8 cellular contexts compared by ENCODE assay signal in genomic region chr1:160098852-160099647, GRCh38. TPM values are rescaled to one million over a fixed set of nuclear protein-coding genes. Genes with fewer than 3 reads are reported as not detected.
A peak's percentile ranks its signal among the peaks of the same experiment; 100 is the strongest.
DNase-seq lines count a peak whose midpoint lies in the region; ATAC-seq and TF ChIP-seq lines count a peak whose summit lies in the region.

No MANE protein-coding gene starts in this region.

- peak; percentile 83 for ATAC-seq in HG03432 (IDR thresholded peaks at IDR 0.05; ENCODE audit: unreplicated experiment)

- intact Hi-C loops in colonic mucosa (cut with DNase I): no loop called here

- H3K9ac ChIP-seq in colonic mucosa (ENCODE audit: low read depth in 2 of 2, low read length in 2 of 2): peak overlapping the region; percentile 66 to 83

- peaks cover 13% of the 10 kb centered on the region for H3K4me1 ChIP-seq in colonic mucosa

- peak overlapping the region; percentile 81 for H3K27ac ChIP-seq in colonic mucosa

- TF ChIP-seq CTCF in colonic mucosa (IDR thresholded peaks at IDR 0.05): no peak

- no peaks in the 10 kb centered on the region for H3K36me3 ChIP-seq in colonic mucosa

- no peaks in the 10 kb centered on the region for H3K9me3 ChIP-seq in colonic mucosa

- H3K4me3 ChIP-seq in colonic mucosa: peak overlapping the region; percentile 37

- DNase-seq in Ammon's horn (ENCODE audit: low spot score): peak; percentile 98
- DNase-seq in GM19238 (ENCODE audit: insufficient read length, low spot score): peak; percentile 96
- DNase-seq in NCI-H524 (lab: John Stamatoyannopoulos, UW): peak; percentile 79 to 88
- peak; percentile 99 for DNase-seq in activated CD4-positive, alpha-beta T cell treated with anti-CD3 and anti-CD28 coated beads for 48 hours
- DNase-seq in colonic mucosa: peak; percentile 99
- peak; percentile 98 for DNase-seq in left kidney (ENCODE audit: low read depth, low spot score)
- peak; percentile 99 for DNase-seq in stimulated activated CD4-positive, alpha-beta T cell treated with anti-CD3 and anti-CD28 coated beads, Interleukin-1b, Interleukin-23, amount 100 ng/mL, for 4 hours (ENCODE audit: low read depth in 2 of 2)

- H3K27me3 ChIP-seq in colonic mucosa: no peaks in the 10 kb centered on the region

RNA-seq across cellular contexts. Expression of gene IGSF8, which starts 0.6 kb away (rescaled TPM):
- total RNA-seq in colonic mucosa: 10 to 100 TPM; 53.6 to 60.2 TPM

RNA-seq across cellular contexts. Expression of gene ATP1A2, which starts 16.5 kb away (rescaled TPM):
- 1 to 10 TPM; 1.5 to 6.1 TPM for total RNA-seq in colonic mucosa

RNA-seq across cellular contexts. Expression of gene KCNJ9, which starts 17.7 kb away (rescaled TPM):
- total RNA-seq in colonic mucosa: under 1 TPM; 0.11 to 0.30 TPM

RNA-seq across cellular contexts. Expression of gene KCNJ10, which starts 29.1 kb away (rescaled TPM):
- under 1 TPM in 1 of 2 donors, not detected in 1; 0.29 TPM for total RNA-seq in colonic mucosa

RNA-seq across cellular contexts. Expression of gene ATP1A4, which starts 52.4 kb away (rescaled TPM):
- not detected for total RNA-seq in colonic mucosa

Comparison
In these comparisons a context has a peak if more than half of its experiments do, and no peak if none do; other contexts are left out.
1. Peak in every context shown above with its lines: DNase-seq, ATAC-seq, H3K4me3 ChIP-seq and H3K27ac ChIP-seq.